ENCODE assay signal across 28 cellular contexts in the genomic region with DNA sequence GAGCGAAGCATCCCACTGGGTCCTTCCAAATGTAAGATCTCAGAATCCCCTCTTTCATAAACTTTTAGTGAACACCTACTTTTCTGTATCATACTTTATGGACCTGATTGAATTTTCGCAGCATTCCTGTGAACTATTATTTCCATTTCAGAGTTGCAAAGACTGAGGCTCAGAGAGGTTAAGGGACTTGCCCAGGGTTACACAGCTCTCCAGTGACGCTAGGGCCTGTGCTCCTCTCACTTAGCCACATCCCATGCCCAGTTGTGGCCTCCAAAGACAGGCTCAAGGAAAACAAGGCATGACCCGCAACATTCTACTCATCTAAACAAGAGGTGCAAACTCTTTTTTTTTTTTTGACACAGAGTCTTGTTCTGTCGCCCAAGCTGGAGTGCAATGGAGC. TPM values are rescaled to one million over a fixed set of nuclear protein-coding genes. Genes with fewer than 3 reads are reported as not detected.
"Had no signal": no experiment of that assay in that cellular context is flagged by ENCODE, and none has a peak within 500 bp of the region (broad histone marks: within the 10 kb centered on the region; RNA-seq: fewer than 3 reads in every experiment).

No MANE protein-coding gene starts in this region.

- H3K27me3 Mint-ChIP-seq: naive thymus-derived CD4-positive, alpha-beta T cell had no signal

- H3K4me1 ChIP-seq: gastroesophageal sphincter, left lung, neural progenitor cell, upper lobe of left lung had no signal

- H3K4me1 Mint-ChIP-seq: nephron, neural progenitor cell had no signal

- H3K9me3 Mint-ChIP-seq: nephron; neural progenitor cell; stimulated activated effector memory CD8-positive, alpha-beta T cell treated with anti-CD3 and anti-CD28 coated beads, Interleukin-12 subunit alpha, Interleukin-12 subunit beta, amount 100 ng/mL, for 72 hours had no signal

- H3K36me3 ChIP-seq: gastroesophageal sphincter, heart left ventricle, left lung, neural progenitor cell, stomach, thyroid gland, upper lobe of left lung had no signal

- H3K27ac ChIP-seq: dorsolateral prefrontal cortex, gastroesophageal sphincter, heart left ventricle, left lung, neural progenitor cell, stomach, thyroid gland, upper lobe of left lung had no signal

- ATAC-seq: gastroesophageal sphincter; heart left ventricle; left cardiac atrium; naive thymus-derived CD4-positive, alpha-beta T cell; sciatic nerve; stimulated activated effector memory CD8-positive, alpha-beta T cell treated with anti-CD3 and anti-CD28 coated beads, Interleukin-12 subunit alpha, Interleukin-12 subunit beta, amount 100 ng/mL, for 72 hours had no signal

- H3K4me3 Mint-ChIP-seq: naive thymus-derived CD4-positive, alpha-beta T cell; nephron; neural progenitor cell; stimulated activated effector memory CD8-positive, alpha-beta T cell treated with anti-CD3 and anti-CD28 coated beads, Interleukin-12 subunit alpha, Interleukin-12 subunit beta, amount 100 ng/mL, for 72 hours had no signal

- H3K4me3 ChIP-seq: dorsolateral prefrontal cortex, gastroesophageal sphincter, heart left ventricle, hepatocyte, left lung, neural progenitor cell, smooth muscle cell, stomach, thyroid gland, upper lobe of left lung had no signal

- DNase-seq: dorsolateral prefrontal cortex; effector CD4-positive, alpha-beta T cell; foreskin keratinocyte; heart left ventricle; left cardiac atrium; left lung; mesenchymal stem cell; midbrain; naive thymus-derived CD4-positive, alpha-beta T cell; stimulated activated CD4-positive, alpha-beta T cell treated with anti-CD3 and anti-CD28 coated beads, Interleukin-2, amount 100 ng/mL, for 24 hours; stimulated activated CD4-positive, alpha-beta T cell treated with anti-CD3 and anti-CD28 coated beads, Interleukin-4, amount 100 ng/mL, for 24 hours; stimulated activated naive CD4-positive, alpha-beta T cell treated with Interleukin-2 at 50 U/mL for 16 hours; stomach; thyroid gland; upper lobe of left lung had no signal

- H3K27me3 ChIP-seq: dorsolateral prefrontal cortex, foreskin keratinocyte, gastroesophageal sphincter, heart left ventricle, hepatocyte, left lung, neural progenitor cell, stomach, thyroid gland, upper lobe of left lung had no signal

- H3K27ac Mint-ChIP-seq: naive thymus-derived CD4-positive, alpha-beta T cell; stimulated activated effector memory CD8-positive, alpha-beta T cell treated with anti-CD3 and anti-CD28 coated beads, Interleukin-12 subunit alpha, Interleukin-12 subunit beta, amount 100 ng/mL, for 72 hours had no signal

- H3K36me3 Mint-ChIP-seq: naive thymus-derived CD4-positive, alpha-beta T cell; neural progenitor cell; stimulated activated effector memory CD8-positive, alpha-beta T cell treated with anti-CD3 and anti-CD28 coated beads, Interleukin-12 subunit alpha, Interleukin-12 subunit beta, amount 100 ng/mL, for 72 hours had no signal

- H3K9me3 ChIP-seq: gastroesophageal sphincter, heart left ventricle, left lung, stomach, thyroid gland, upper lobe of left lung had no signal

RNA-seq across cellular contexts. Expression of gene HNF1A, which starts 48.3 kb away (rescaled TPM):
- total RNA-seq: dorsolateral prefrontal cortex; esophagus mucosa; fibroblast of lung; foreskin keratinocyte; heart left ventricle; left cardiac atrium; lung microvascular endothelial cell; naive thymus-derived CD4-positive, alpha-beta T cell; osteoblast; sciatic nerve; subcutaneous adipose tissue; temporal lobe; thyroid gland had no signal
- polyA plus RNA-seq: fibroblast of lung; foreskin keratinocyte; naive thymus-derived CD4-positive, alpha-beta T cell; smooth muscle cell had no signal
